Comparison of ENCODE assay signal across 29 cellular contexts in the genomic region with DNA sequence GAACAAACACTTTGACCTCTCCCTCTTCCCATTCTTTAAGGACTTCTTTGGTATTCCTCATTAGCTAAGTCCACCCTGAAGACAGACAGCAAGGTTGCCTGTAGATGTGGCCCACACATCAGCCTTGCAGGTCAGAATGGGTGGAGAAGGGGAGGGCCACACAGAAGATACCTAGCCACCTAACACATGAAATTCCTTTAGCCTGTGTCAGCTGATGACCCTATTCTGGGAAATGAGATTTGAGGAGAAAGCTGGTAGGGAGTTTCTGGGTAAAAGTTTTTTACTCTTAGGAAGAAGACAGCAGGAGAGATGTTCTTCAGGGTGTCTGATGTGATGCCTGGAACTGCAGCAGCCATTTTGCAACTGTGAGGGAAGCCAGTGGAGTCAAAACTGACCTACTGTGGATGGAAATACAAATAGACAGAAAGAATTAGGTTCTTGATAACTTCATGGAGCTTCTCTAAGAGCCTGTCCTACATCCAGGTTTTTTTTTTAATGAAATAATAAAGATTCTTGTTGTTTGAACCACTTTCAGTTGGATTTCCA. TPM values are rescaled to one million over a fixed set of nuclear protein-coding genes. Genes with fewer than 3 reads are reported as not detected.
"Had no signal": no experiment of that assay in that cellular context is flagged by ENCODE, and none has a peak within 500 bp of the region (broad histone marks: within the 10 kb centered on the region; RNA-seq: fewer than 3 reads in every experiment).

No MANE protein-coding gene starts in this region.

- H3K4me3 Mint-ChIP-seq: memory B cell; naive thymus-derived CD8-positive, alpha-beta T cell; nephron; neural crest cell; stimulated activated naive B cell treated with anti-CD40 and anti-IgM and Interleukin-4, amounts not matched to agents 10 μg/mL and 1 μg/mL and 100 μg/mL, for 72 hours; type B pancreatic cell had no signal

- H3K4me1 ChIP-seq: pancreas, suprapubic skin, tibial artery, uterus had no signal

- H3K36me3 ChIP-seq: left lung, pancreas, prostate gland, stomach, suprapubic skin, thoracic aorta, tibial artery, uterus had no signal

- H3K27ac ChIP-seq: left lung, pancreas, prostate gland, skin epidermis, stomach, suprapubic skin, thoracic aorta, tibial artery, uterus had no signal

- H3K9me3 ChIP-seq: pancreas, prostate gland, suprapubic skin, tibial artery, uterus had no signal

- H3K4me3 ChIP-seq: left lung, lung, pancreas, prostate gland, skin epidermis, stomach, suprapubic skin, thoracic aorta, tibial artery, uterus had no signal

- H3K27me3 Mint-ChIP-seq: memory B cell; naive thymus-derived CD8-positive, alpha-beta T cell; stimulated activated naive B cell treated with anti-CD40 and anti-IgM and Interleukin-4, amounts not matched to agents 10 μg/mL and 1 μg/mL and 100 μg/mL, for 72 hours; type B pancreatic cell had no signal

- H3K27me3 ChIP-seq: left lung, pancreas, stomach, suprapubic skin, tibial artery, uterus had no signal

- H3K27ac Mint-ChIP-seq: memory B cell; stimulated activated naive B cell treated with anti-CD40 and anti-IgM and Interleukin-4, amounts not matched to agents 10 μg/mL and 1 μg/mL and 100 μg/mL, for 72 hours; type B pancreatic cell had no signal

- ATAC-seq: left colon; left lung; naive thymus-derived CD8-positive, alpha-beta T cell; pancreas; right cardiac atrium; sciatic nerve; stimulated activated naive CD8-positive, alpha-beta T cell treated with anti-CD3 and anti-CD28 coated beads, Interleukin-15, Interleukin-2, amounts not matched to agents 100 U/mL and 50 U/mL, for 24 hours had no signal

- DNase-seq: hippocampal formation; kidney glomerular epithelial cell; left colon; left lung; naive thymus-derived CD8-positive, alpha-beta T cell; nucleus accumbens; pancreas; posterior cingulate gyrus; retina; right cardiac atrium; stimulated activated CD4-positive, alpha-beta T cell treated with anti-CD3 and anti-CD28 coated beads, Interleukin-12 subunit alpha, Interleukin-12 subunit beta, amount 100 ng/mL, for 4 hours; stimulated activated CD4-positive, alpha-beta T cell treated with anti-CD3 and anti-CD28 coated beads, Interleukin-15, amount 100 ng/mL, for 24 hours; stimulated activated CD4-positive, alpha-beta T cell treated with anti-CD3 and anti-CD28 coated beads, Interleukin-2, amount 100 ng/mL, for 24 hours; stimulated activated CD4-positive, alpha-beta T cell treated with anti-CD3 and anti-CD28 coated beads, Interleukin-4, amount 100 ng/mL, for 1 hour; stimulated activated naive B cell treated with anti-CD40 and anti-IgM and Interleukin-4, amounts not matched to agents 10 μg/mL and 1 μg/mL and 100 μg/mL, for 72 hours; stimulated activated naive CD8-positive, alpha-beta T cell treated with anti-CD3 and anti-CD28 coated beads, Interleukin-15, Interleukin-2, amounts not matched to agents 100 U/mL and 50 U/mL, for 24 hours; stomach; tibial artery; uterus had no signal

RNA-seq across cellular contexts. Expression of a gene that starts 17.8 kb away (rescaled TPM):
- polyA plus RNA-seq: naive thymus-derived CD8-positive, alpha-beta T cell had no signal
